In genomic region chr3:186617038-186617934, GRCh38 we compare ENCODE assay signal across 2 cellular contexts.
TF ChIP-seq lines count a peak whose summit lies in the region.

No MANE protein-coding gene starts in this region.

TF ChIP-seq in GM23338, 12 proteins besides CTCF, POLR2A, EP300 and RAD21:
- TF ChIP-seq CREB1 (CRISPR knock-in tag; IDR thresholded peaks at IDR 0.05; ENCODE audit: low read depth) (no peak), EZH2phosphoT487 (IDR thresholded peaks at IDR 0.05; ENCODE audit: unreplicated experiment) (no peak), STAT1 (IDR thresholded peaks at IDR 0.05; ENCODE audit: unreplicated experiment) (no peak), ETS1 (IDR thresholded peaks at IDR 0.05) (no peak), ZNF114 (CRISPR knock-in tag; IDR thresholded peaks at IDR 0.05) (no peak), ZNF462 (CRISPR knock-in tag; IDR thresholded peaks at IDR 0.05) (no peak), ZNF331 (CRISPR knock-in tag; IDR thresholded peaks at IDR 0.05; ENCODE audit: low read depth) (no peak), EZH2 (IDR thresholded peaks at IDR 0.05; ENCODE audit: low read depth, unreplicated experiment) (no peak), JUNB (IDR thresholded peaks at IDR 0.05; ENCODE audit: unreplicated experiment) (no peak), POLR2AphosphoS5 (IDR thresholded peaks at IDR 0.05; ENCODE audit: low read depth) (no peak)
- TF ChIP-seq, protein P1, sequence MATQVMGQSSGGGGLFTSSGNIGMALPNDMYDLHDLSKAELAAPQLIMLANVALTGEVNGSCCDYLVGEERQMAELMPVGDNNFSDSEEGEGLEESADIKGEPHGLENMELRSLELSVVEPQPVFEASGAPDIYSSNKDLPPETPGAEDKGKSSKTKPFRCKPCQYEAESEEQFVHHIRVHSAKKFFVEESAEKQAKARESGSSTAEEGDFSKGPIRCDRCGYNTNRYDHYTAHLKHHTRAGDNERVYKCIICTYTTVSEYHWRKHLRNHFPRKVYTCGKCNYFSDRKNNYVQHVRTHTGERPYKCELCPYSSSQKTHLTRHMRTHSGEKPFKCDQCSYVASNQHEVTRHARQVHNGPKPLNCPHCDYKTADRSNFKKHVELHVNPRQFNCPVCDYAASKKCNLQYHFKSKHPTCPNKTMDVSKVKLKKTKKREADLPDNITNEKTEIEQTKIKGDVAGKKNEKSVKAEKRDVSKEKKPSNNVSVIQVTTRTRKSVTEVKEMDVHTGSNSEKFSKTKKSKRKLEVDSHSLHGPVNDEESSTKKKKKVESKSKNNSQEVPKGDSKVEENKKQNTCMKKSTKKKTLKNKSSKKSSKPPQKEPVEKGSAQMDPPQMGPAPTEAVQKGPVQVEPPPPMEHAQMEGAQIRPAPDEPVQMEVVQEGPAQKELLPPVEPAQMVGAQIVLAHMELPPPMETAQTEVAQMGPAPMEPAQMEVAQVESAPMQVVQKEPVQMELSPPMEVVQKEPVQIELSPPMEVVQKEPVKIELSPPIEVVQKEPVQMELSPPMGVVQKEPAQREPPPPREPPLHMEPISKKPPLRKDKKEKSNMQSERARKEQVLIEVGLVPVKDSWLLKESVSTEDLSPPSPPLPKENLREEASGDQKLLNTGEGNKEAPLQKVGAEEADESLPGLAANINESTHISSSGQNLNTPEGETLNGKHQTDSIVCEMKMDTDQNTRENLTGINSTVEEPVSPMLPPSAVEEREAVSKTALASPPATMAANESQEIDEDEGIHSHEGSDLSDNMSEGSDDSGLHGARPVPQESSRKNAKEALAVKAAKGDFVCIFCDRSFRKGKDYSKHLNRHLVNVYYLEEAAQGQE (IDR thresholded peaks at IDR 0.05; ENCODE audit: unreplicated experiment), result no peak

TF ChIP-seq in neural cell, 6 proteins besides CTCF, POLR2A, EP300 and RAD21:
- TF ChIP-seq TAF1 (IDR thresholded peaks at IDR 0.05; ENCODE audit: low read depth), result no peak
